In the genomic region with DNA sequence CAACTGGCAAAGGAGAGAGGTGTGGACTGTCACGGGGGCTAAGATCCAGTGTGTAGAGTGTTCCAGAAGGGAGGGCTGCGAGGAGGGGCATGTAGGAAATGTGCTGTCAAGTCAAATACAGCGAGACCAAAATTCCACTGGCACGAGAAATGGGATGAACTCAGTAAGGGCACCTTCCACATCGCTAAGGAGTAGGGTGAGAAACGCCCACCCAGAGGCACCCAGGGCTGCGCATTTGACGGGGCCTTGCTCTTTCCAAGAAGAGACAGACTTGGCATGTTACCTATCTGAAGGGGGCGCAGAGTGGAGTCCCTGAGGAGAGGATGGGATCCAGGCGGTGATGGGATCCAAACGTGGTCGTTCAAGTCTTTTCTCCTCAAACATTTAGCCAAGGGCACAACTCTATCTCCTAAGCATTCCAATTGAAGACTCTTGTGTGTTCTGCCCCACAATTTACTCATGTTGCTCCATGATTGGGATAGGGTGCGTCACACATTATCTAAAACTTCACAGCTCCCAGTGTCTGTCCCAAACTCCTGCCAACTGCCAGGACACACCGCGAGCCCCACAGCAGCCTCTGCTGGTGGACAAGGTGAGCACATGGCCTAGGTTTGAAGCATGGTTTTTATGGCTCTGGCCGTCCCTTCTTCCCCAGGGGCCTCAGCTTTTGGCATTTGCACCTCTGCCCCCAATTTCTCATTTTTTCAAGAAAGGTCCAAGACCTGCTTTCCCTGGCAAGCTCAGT, we compare ENCODE assay signal across 11 cellular contexts. TPM values are rescaled to one million over a fixed set of nuclear protein-coding genes. Genes with fewer than 3 reads are reported as not detected.
DNase-seq lines count a peak whose midpoint lies in the region; ATAC-seq and TF ChIP-seq lines count a peak whose summit lies in the region.
"Had no signal": no experiment of that assay in that cellular context is flagged by ENCODE, and none has a peak within 500 bp of the region (broad histone marks: within the 10 kb centered on the region; RNA-seq: fewer than 3 reads in every experiment).

No MANE protein-coding gene starts in this region.

- intact Hi-C loops in Right ventricle myocardium inferior (cut with DNase I) = loop anchor here (5.0 kb wide), 1 partner anchor 642 kb away; no protein-coding TSS in a partner anchor
- intact Hi-C loops in cardiac septum (cut with DNase I) = loop anchor here (10.0 kb wide), 1 partner anchor 665 kb away; a partner anchor contains a TSS
- intact Hi-C loops in esophagus muscularis mucosa (cut with DNase I) = no loop called here

- DNase-seq in Right ventricle myocardium inferior (ENCODE audit: missing footprints) (no peak), cardiac septum (ENCODE audit: low spot score) (no peak), RWPE2 (ENCODE audit: low spot score) (no peak), fibroblast of villous mesenchyme (ENCODE audit: low read depth) (no peak), type B pancreatic cell (ENCODE audit: extremely low spot score, unreplicated experiment) (no peak), GF-D8 (lab: John Stamatoyannopoulos, UW) (no peak), esophagus muscularis mucosa (ENCODE audit: extremely low spot score) (no peak)
- no peak for DNase-seq in activated CD4-positive, CD25-positive, alpha-beta regulatory T cell treated with anti-CD3 and anti-CD28 coated beads, Interleukin-2, amount 50 U/mL, for 72 hours
- DNase-seq: activated naive CD4-positive, alpha-beta T cell treated with Interleukin-2 at 50 U/mL for 16 hours had no signal

- H3K27me3 Mint-ChIP-seq in type B pancreatic cell = no peaks in the 10 kb centered on the region

- H3K27me3 ChIP-seq in RWPE2 (ENCODE audit: insufficient read depth, poor library complexity, severe bottlenecking) = no peaks in the 10 kb centered on the region
- no peaks in the 10 kb centered on the region for H3K27me3 ChIP-seq in esophagus muscularis mucosa

- H3K9me3 ChIP-seq in RWPE2 (ENCODE audit: severe bottlenecking) = no peaks in the 10 kb centered on the region
- H3K9me3 ChIP-seq in esophagus muscularis mucosa = no peaks in the 10 kb centered on the region

- no peak overlapping the region for H3K4me3 ChIP-seq in RWPE2 (ENCODE audit: severe bottlenecking)
- no peak overlapping the region for H3K4me3 ChIP-seq in fibroblast of villous mesenchyme (ENCODE audit: low read depth, low read length)
- H3K4me3 ChIP-seq in esophagus muscularis mucosa = no peak overlapping the region
- H3K4me3 ChIP-seq: SK-N-MC had no signal

- peaks cover 46% of the 10 kb centered on the region for H3K36me3 Mint-ChIP-seq in type B pancreatic cell

- H3K36me3 ChIP-seq in RWPE2 (ENCODE audit: low read depth) = peaks cover 49% of the 10 kb centered on the region
- peaks cover 51 to 59% (median 53%) of the 10 kb centered on the region in 4 donors for H3K36me3 ChIP-seq in esophagus muscularis mucosa

- H3K9me3 Mint-ChIP-seq in type B pancreatic cell = no peaks in the 10 kb centered on the region
- H3K9me3 Mint-ChIP-seq: stimulated activated effector memory CD8-positive, alpha-beta T cell treated with anti-CD3 and anti-CD28 coated beads, Interleukin-12 subunit alpha, Interleukin-12 subunit beta, amount 100 ng/mL, for 72 hours had no signal

- H3K27ac ChIP-seq in RWPE2 (ENCODE audit: poor library complexity, severe bottlenecking) (no peak overlapping the region), esophagus muscularis mucosa (replicated peaks in 1 of 4) (no peak overlapping the region)
- H3K27ac ChIP-seq: SK-N-MC had no signal

- no peak for TF ChIP-seq EP300 in esophagus muscularis mucosa (IDR thresholded peaks at IDR 0.05)

- H3K4me3 Mint-ChIP-seq in type B pancreatic cell = no peak overlapping the region
- H3K4me3 Mint-ChIP-seq: stimulated activated effector memory CD8-positive, alpha-beta T cell treated with anti-CD3 and anti-CD28 coated beads, Interleukin-12 subunit alpha, Interleukin-12 subunit beta, amount 100 ng/mL, for 72 hours had no signal

- no peak for TF ChIP-seq POLR2A in esophagus muscularis mucosa (IDR thresholded peaks at IDR 0.05; ENCODE audit: low read depth)

- ATAC-seq in Right ventricle myocardium inferior (peak; percentile 51), RWPE2 (ENCODE audit: low read depth) (peak; percentile 34; the same call in 2 of the 3 replicates)
- ATAC-seq: stimulated activated effector memory CD8-positive, alpha-beta T cell treated with anti-CD3 and anti-CD28 coated beads, Interleukin-12 subunit alpha, Interleukin-12 subunit beta, amount 100 ng/mL, for 72 hours had no signal

- H3K27ac Mint-ChIP-seq in type B pancreatic cell = no peak overlapping the region
- H3K27ac Mint-ChIP-seq: stimulated activated effector memory CD8-positive, alpha-beta T cell treated with anti-CD3 and anti-CD28 coated beads, Interleukin-12 subunit alpha, Interleukin-12 subunit beta, amount 100 ng/mL, for 72 hours had no signal

- H3K4me1 Mint-ChIP-seq in type B pancreatic cell (ENCODE audit: unreplicated experiment) = no peaks in the 10 kb centered on the region

- H3K4me1 ChIP-seq in RWPE2 (ENCODE audit: insufficient read depth, poor library complexity, severe bottlenecking) (no peaks in the 10 kb centered on the region), esophagus muscularis mucosa (peaks cover 6 to 26% (median 16%) of the 10 kb centered on the region in 4 donors)

- WGBS in esophagus muscularis mucosa = 82% methylated on average over 16 of the region's 16 CpGs

- TF ChIP-seq CTCF in RWPE2 (IDR thresholded peaks at IDR 0.05; ENCODE audit: poor library complexity, severe bottlenecking) (peak; percentile 62), fibroblast of villous mesenchyme (IDR thresholded peaks at IDR 0.05; ENCODE audit: insufficient read depth, low read depth, low read length) (peak; percentile 44), type B pancreatic cell (conservative IDR thresholded peaks at IDR 0.05) (peak; percentile 48), esophagus muscularis mucosa (IDR thresholded peaks at IDR 0.05) (peak in 1 of 3 experiments; percentile 30)

RNA-seq across cellular contexts. Expression of a gene that starts 7.6 kb away (rescaled TPM):
- total RNA-seq in Right ventricle myocardium inferior (42.1 TPM), cardiac septum (51.6 TPM), fibroblast of villous mesenchyme (78.3 and 84.6 TPM in 2 replicates), type B pancreatic cell (ENCODE audit: low replicate concordance) (47.2 and 74.3 TPM in 2 replicates), esophagus muscularis mucosa (10 to 100 TPM; 47.3 to 75.4 (median 59.8) TPM)

RNA-seq across cellular contexts. Expression of a gene that starts 17.8 kb away (rescaled TPM):
- total RNA-seq in Right ventricle myocardium inferior (13.3 TPM), cardiac septum (17.5 TPM), fibroblast of villous mesenchyme (41.5 and 48.3 TPM in 2 replicates), type B pancreatic cell (ENCODE audit: low replicate concordance) (18.4 and 43.0 TPM in 2 replicates), esophagus muscularis mucosa (10 to 100 TPM; 13.3 to 31.6 (median 19.6) TPM)

RNA-seq across cellular contexts. Expression of a gene that starts 25.4 kb away (rescaled TPM):
- total RNA-seq in Right ventricle myocardium inferior (30.4 TPM), cardiac septum (26.0 TPM), fibroblast of villous mesenchyme (13.5 and 18.6 TPM in 2 replicates), type B pancreatic cell (ENCODE audit: low replicate concordance) (72.6 and 80.3 TPM in 2 replicates), esophagus muscularis mucosa (10 to 100 TPM; 19.9 to 35.7 (median 25.2) TPM)
